8 cellular contexts compared by ENCODE assay signal in the genomic region with DNA sequence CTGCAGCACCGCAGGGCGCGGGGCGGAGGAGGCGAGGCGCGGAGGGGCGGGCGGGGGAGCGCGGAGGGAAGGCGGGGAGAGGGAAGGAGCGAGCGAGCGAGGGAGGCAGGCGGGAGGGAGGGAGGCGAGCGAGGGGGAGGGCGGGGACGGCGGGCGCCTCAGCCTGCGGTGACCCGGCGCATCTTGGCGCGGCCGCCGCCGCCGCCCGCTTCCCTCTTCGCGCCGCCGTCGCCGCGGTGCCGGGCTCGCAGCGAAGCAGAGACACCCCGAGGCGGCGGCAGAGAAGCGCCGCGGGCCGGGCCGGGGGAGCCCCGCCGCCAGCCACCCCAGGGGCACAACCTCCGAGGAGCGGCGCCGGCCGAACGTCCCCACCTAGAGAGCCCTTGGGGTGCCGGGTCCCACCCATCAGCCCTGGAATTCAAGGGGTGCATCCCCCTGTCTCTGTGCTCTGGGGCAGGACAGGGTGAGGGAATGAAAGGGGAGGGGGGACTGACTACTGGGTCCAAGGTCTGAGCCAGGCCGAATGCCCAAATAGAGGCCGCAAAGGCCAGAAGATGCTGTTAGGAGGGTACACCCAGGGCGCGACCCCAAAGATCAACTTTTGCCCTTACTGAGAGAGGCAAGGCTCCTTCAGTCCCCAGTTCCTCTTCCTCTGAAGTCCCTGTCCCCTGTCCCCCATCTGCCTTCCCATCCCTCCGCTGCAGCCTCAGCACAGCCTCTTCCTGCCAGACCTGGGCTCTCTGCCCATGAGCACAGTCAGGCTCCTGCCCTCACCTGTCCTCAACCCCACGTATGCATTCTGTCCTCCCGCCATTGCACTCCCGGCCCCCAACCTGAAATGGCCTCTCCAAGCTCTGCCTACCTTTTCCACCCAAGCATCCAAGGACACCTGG. TPM values are rescaled to one million over a fixed set of nuclear protein-coding genes. Genes with fewer than 3 reads are reported as not detected.
DNase-seq lines count a peak whose midpoint lies in the region; ATAC-seq and TF ChIP-seq lines count a peak whose summit lies in the region.

ADAMTS2 (minus strand) TSS at position 33 of the 893 bp plus-strand sequence. CDS start 133 bp downstream, outside the sequence.

- H3K4me3 Mint-ChIP-seq in activated T-cell treated with anti-CD3 and anti-CD28 coated beads, Interleukin-2, amount 50 U/mL, for 4 hours: peak within 1 kb of the TSS; percentile 33
- H3K4me3 Mint-ChIP-seq in activated CD8-positive, alpha-beta T cell treated with anti-CD3 and anti-CD28 coated beads for 36 hours: no peak within 1 kb of the TSS

- TF ChIP-seq CTCF in activated CD8-positive, alpha-beta T cell treated with anti-CD3 and anti-CD28 coated beads for 36 hours (IDR thresholded peaks at IDR 0.05): no peak
- TF ChIP-seq CTCF in cardiac muscle cell (IDR thresholded peaks at IDR 0.05; ENCODE audit: low read depth, low read length) (no peak), parathyroid adenoma (IDR thresholded peaks at IDR 0.05) (no peak)

- peaks cover 5% of the 10 kb centered on the region for H3K4me1 ChIP-seq in cardiac muscle cell (ENCODE audit: low read depth)
- peaks cover 3% of the 10 kb centered on the region for H3K4me1 ChIP-seq in parathyroid adenoma
- no peaks in the 10 kb centered on the region for H3K4me1 ChIP-seq in Karpas-422 (ENCODE audit: low read length)

- no peaks in the 10 kb centered on the region for H3K79me2 ChIP-seq in parathyroid adenoma
- H3K79me2 ChIP-seq in Karpas-422 (ENCODE audit: low read length): no peaks in the 10 kb centered on the region

- H3K9ac ChIP-seq in parathyroid adenoma: no peak within 1 kb of the TSS
- H3K9ac ChIP-seq in Karpas-422 (ENCODE audit: low read length): no peak within 1 kb of the TSS

- peak within 1 kb of the TSS; percentile 57 for H2AFZ ChIP-seq in parathyroid adenoma
- no peak within 1 kb of the TSS for H2AFZ ChIP-seq in Karpas-422 (ENCODE audit: low read length)

- no peak within 1 kb of the TSS for H3K27ac Mint-ChIP-seq in activated CD8-positive, alpha-beta T cell treated with anti-CD3 and anti-CD28 coated beads for 36 hours

- ATAC-seq in activated T-cell treated with anti-CD3 and anti-CD28 coated beads, Interleukin-2, amount 50 U/mL, for 4 hours: peak; percentile 27 to 38
- ATAC-seq in activated CD8-positive, alpha-beta T cell treated with anti-CD3 and anti-CD28 coated beads for 36 hours: peak; percentile 54
- no peak for ATAC-seq in HG03045 (IDR thresholded peaks at IDR 0.05; ENCODE audit: unreplicated experiment)

- H3K36me3 ChIP-seq in cardiac muscle cell: no peaks in the 10 kb centered on the region
- no peaks in the 10 kb centered on the region for H3K36me3 ChIP-seq in parathyroid adenoma (ENCODE audit: control insufficient read depth, insufficient read depth, low read length)
- no peaks in the 10 kb centered on the region for H3K36me3 ChIP-seq in Karpas-422 (ENCODE audit: insufficient read depth, low read length)

- H3K27ac ChIP-seq in cardiac muscle cell (no peak within 1 kb of the TSS), parathyroid adenoma (no peak within 1 kb of the TSS), Karpas-422 (ENCODE audit: low read length) (no peak within 1 kb of the TSS)

- peak within 1 kb of the TSS; percentile 72 for H3K4me3 ChIP-seq in cardiac muscle cell
- H3K4me3 ChIP-seq in parathyroid adenoma (ENCODE audit: low read depth, low read length): peak within 1 kb of the TSS; percentile 14
- H3K4me3 ChIP-seq in Karpas-422 (ENCODE audit: low read length): no peak within 1 kb of the TSS

- H3K9me2 ChIP-seq in Karpas-422 (replicated peaks; ENCODE audit: insufficient read depth, low read length): no peaks in the 10 kb centered on the region

- H3K27me3 ChIP-seq in cardiac muscle cell (peaks cover 81% of the 10 kb centered on the region), parathyroid adenoma (ENCODE audit: control insufficient read depth, insufficient read depth, low read length) (peaks cover 9% of the 10 kb centered on the region), Karpas-422 (ENCODE audit: low read length) (no peaks in the 10 kb centered on the region)

- POLR2A ChIA-PET in activated CD8-positive, alpha-beta T cell treated with anti-CD3 and anti-CD28 coated beads for 36 hours (lab: Charles Lee): no interaction called here

- peaks cover 53% of the 10 kb centered on the region for H3K27me3 Mint-ChIP-seq in activated T-cell treated with anti-CD3 and anti-CD28 coated beads, Interleukin-2, amount 50 U/mL, for 4 hours (ENCODE audit: low read depth)
- H3K27me3 Mint-ChIP-seq in activated CD8-positive, alpha-beta T cell treated with anti-CD3 and anti-CD28 coated beads for 36 hours: peaks cover 47% of the 10 kb centered on the region

- H3K9me3 Mint-ChIP-seq in activated T-cell treated with anti-CD3 and anti-CD28 coated beads, Interleukin-2, amount 50 U/mL, for 4 hours: no peaks in the 10 kb centered on the region
- H3K9me3 Mint-ChIP-seq in activated CD8-positive, alpha-beta T cell treated with anti-CD3 and anti-CD28 coated beads for 36 hours: no peaks in the 10 kb centered on the region

- H3K36me3 Mint-ChIP-seq in activated T-cell treated with anti-CD3 and anti-CD28 coated beads, Interleukin-2, amount 50 U/mL, for 4 hours (ENCODE audit: insufficient read depth): no peaks in the 10 kb centered on the region
- H3K36me3 Mint-ChIP-seq in activated CD8-positive, alpha-beta T cell treated with anti-CD3 and anti-CD28 coated beads for 36 hours (ENCODE audit: low read depth): no peaks in the 10 kb centered on the region

- H4K20me1 ChIP-seq in Karpas-422 (ENCODE audit: insufficient read depth, low read depth, low read length): no peaks in the 10 kb centered on the region

- no peak for DNase-seq in activated T-cell treated with anti-CD3 and anti-CD28 coated beads, Interleukin-2, amount 50 U/mL, for 4 hours
- DNase-seq in activated T-cell treated with anti-CD3 and anti-CD28 coated beads for 4 hours (no peak), cardiac muscle cell (ENCODE audit: low read depth in 1 of 2, low spot score in 1 of 2) (peak; percentile 74 to 82), Karpas-422 (no peak), 8988T (no peak)
- peak; percentile 10 for DNase-seq in activated CD8-positive, alpha-beta T cell treated with anti-CD3 and anti-CD28 coated beads for 36 hours

- CTCF ChIA-PET in activated CD8-positive, alpha-beta T cell treated with anti-CD3 and anti-CD28 coated beads for 36 hours (lab: Charles Lee): no interaction called here

- H3K4me2 ChIP-seq in parathyroid adenoma (ENCODE audit: low read length) (peak within 1 kb of the TSS; percentile 51), Karpas-422 (ENCODE audit: low read depth, low read length, poor library complexity, severe bottlenecking) (no peak within 1 kb of the TSS)

- peaks cover 9% of the 10 kb centered on the region for H3K4me1 Mint-ChIP-seq in activated T-cell treated with anti-CD3 and anti-CD28 coated beads, Interleukin-2, amount 50 U/mL, for 4 hours (ENCODE audit: low read depth)
- H3K4me1 Mint-ChIP-seq in activated CD8-positive, alpha-beta T cell treated with anti-CD3 and anti-CD28 coated beads for 36 hours (ENCODE audit: low read depth): peaks cover 6% of the 10 kb centered on the region

- intact Hi-C loops in activated CD8-positive, alpha-beta T cell treated with anti-CD3 and anti-CD28 coated beads for 36 hours (cut with micrococcal nuclease): no loop called here

- H3K9me3 ChIP-seq in cardiac muscle cell (ENCODE audit: low read depth) (no peaks in the 10 kb centered on the region), parathyroid adenoma (ENCODE audit: control insufficient read depth, low read length) (no peaks in the 10 kb centered on the region), Karpas-422 (ENCODE audit: low read length) (no peaks in the 10 kb centered on the region)

RNA-seq across cellular contexts. Expression of gene ADAMTS2, which starts in this region (rescaled TPM):
- under 1 TPM; 0.05 to 0.41 (median 0.13) TPM for total RNA-seq in activated T-cell treated with anti-CD3 and anti-CD28 coated beads, Interleukin-2, amount 50 U/mL, for 4 hours
- not detected for total RNA-seq in activated CD8-positive, alpha-beta T cell treated with anti-CD3 and anti-CD28 coated beads for 36 hours
- total RNA-seq in cardiac muscle cell: 2.5 and 8.8 TPM in 2 replicates
- 3.1 and 7.0 TPM in 2 replicates for polyA plus RNA-seq in cardiac muscle cell
- not detected in 2 replicates for total RNA-seq in Karpas-422 (2014; rRNA removed; shearing (Covaris generic); ENCODE audit: low replicate concordance)

Comparison
In these comparisons a context has a peak if more than half of its experiments do, and no peak if none do; other contexts are left out.
1. Peak in ATAC-seq in activated T-cell treated with anti-CD3 and anti-CD28 coated beads, Interleukin-2, amount 50 U/mL, for 4 hours; RNA of the gene not detected or under 1 TPM.
2. Peak in DNase-seq and ATAC-seq in activated CD8-positive, alpha-beta T cell treated with anti-CD3 and anti-CD28 coated beads for 36 hours; RNA of the gene not detected or under 1 TPM.
3. DNase-seq: peak in cardiac muscle cell (2 of 2); none in activated T-cell treated with anti-CD3 and anti-CD28 coated beads, Interleukin-2, amount 50 U/mL, for 4 hours (single experiment), activated T-cell treated with anti-CD3 and anti-CD28 coated beads for 4 hours (single experiment), Karpas-422 (single experiment) and 8988T (single experiment).